In genomic region chr11:34302046-34302921, GRCh38 we compare ENCODE assay signal across 8 cellular contexts. TPM values are rescaled to one million over a fixed set of nuclear protein-coding genes. Genes with fewer than 3 reads are reported as not detected.
A peak's percentile ranks its signal among the peaks of the same experiment; 100 is the strongest.
DNase-seq lines count a peak whose midpoint lies in the region; ATAC-seq and TF ChIP-seq lines count a peak whose summit lies in the region.

No MANE protein-coding gene starts in this region.

- H3K9me3 ChIP-seq in T-helper 17 cell (ENCODE audit: control insufficient read depth, low read length, poor library complexity, severe bottlenecking) = no peaks in the 10 kb centered on the region
- no peaks in the 10 kb centered on the region for H3K9me3 ChIP-seq in OCI-LY7 (ENCODE audit: low read length)
- no peaks in the 10 kb centered on the region for H3K9me3 ChIP-seq in body of pancreas

- no peaks in the 10 kb centered on the region for H3K36me3 Mint-ChIP-seq in T-helper 17 cell (ENCODE audit: low read depth)

- CTCF ChIA-PET in OCI-LY7 (lab: Charles Lee; ENCODE audit: unreplicated experiment) = no interaction called here

- H2AFZ ChIP-seq in OCI-LY7 (ENCODE audit: low read length) = no peak overlapping the region

- 63 to 73% methylated on average over 3 to 4 of the region's 4 CpGs for WGBS in body of pancreas, 2 donors

- H3K79me2 ChIP-seq in OCI-LY7 (ENCODE audit: insufficient read depth, low read depth, low read length) = no peaks in the 10 kb centered on the region

- DNase-seq in ELR (ENCODE audit: low read depth) (peak; percentile 97), Kasumi-1 (lab: John Stamatoyannopoulos, UW) (peak; percentile 25 to 26), fibroblast of the aortic adventitia (ENCODE audit: low read depth) (peak; percentile 94), T-helper 17 cell (no peak), OCI-LY7 (ENCODE audit: low spot score) (no peak), hypothalamus (lab: John Stamatoyannopoulos, UW) (no peak), body of pancreas (no peak)

- no peak overlapping the region for H3K4me2 ChIP-seq in OCI-LY7 (ENCODE audit: low read length)

- POLR2A ChIA-PET in OCI-LY7 (lab: Charles Lee) = interaction anchor here (1.9 kb wide), 1 partner anchor 9 kb away, joined by 4 read pairs; no protein-coding TSS in a partner anchor

- TF ChIP-seq CTCF in fibroblast of the aortic adventitia (IDR thresholded peaks at IDR 0.05; ENCODE audit: insufficient read depth, low read length) (no peak), OCI-LY7 (conservative IDR thresholded peaks at IDR 0.05; ENCODE audit: low read length) (no peak), body of pancreas (IDR thresholded peaks at IDR 0.05) (no peak)

- H3K36me3 ChIP-seq in OCI-LY7 (ENCODE audit: insufficient read depth, low read length) (no peaks in the 10 kb centered on the region), body of pancreas (replicated peaks in 1 of 2; ENCODE audit: insufficient read depth in 1 of 2, low read depth in 2 of 2) (no peaks in the 10 kb centered on the region)

- intact Hi-C loops in OCI-LY7 (cut with micrococcal nuclease; ENCODE audit: unreplicated experiment) (no loop called here), body of pancreas (cut with DNase I) (no loop called here)

- H3K4me3 ChIP-seq in fibroblast of the aortic adventitia (ENCODE audit: low read depth, low read length) (no peak overlapping the region), OCI-LY7 (ENCODE audit: low read depth, low read length, poor library complexity, severe bottlenecking) (no peak overlapping the region), body of pancreas (no peak overlapping the region)

- no peaks in the 10 kb centered on the region for H4K20me1 ChIP-seq in OCI-LY7 (ENCODE audit: insufficient read depth, low read length)

- no TSS peak for BruUV-seq in OCI-LY7 (replicated peaks; lab: Mats Ljungman, UMichigan)

- H3K27ac Mint-ChIP-seq in T-helper 17 cell = no peak overlapping the region

- H3K4me1 ChIP-seq in OCI-LY7 (ENCODE audit: insufficient read depth, low read length, poor library complexity, severe bottlenecking) (no peaks in the 10 kb centered on the region), body of pancreas (no peaks in the 10 kb centered on the region)

- H3K27me3 ChIP-seq in body of pancreas = no peaks in the 10 kb centered on the region

- TF ChIP-seq POLR2A in body of pancreas (IDR thresholded peaks at IDR 0.05) = no peak

- ATAC-seq in GM21737 (IDR thresholded peaks at IDR 0.05; ENCODE audit: unreplicated experiment) = peak; percentile 76
- no peak for ATAC-seq in T-helper 17 cell
- ATAC-seq in body of pancreas = no peak

- peaks cover 9% of the 10 kb centered on the region for H3K27me3 Mint-ChIP-seq in T-helper 17 cell

- H3K4me3 Mint-ChIP-seq in T-helper 17 cell = no peak overlapping the region

- H3K27ac ChIP-seq in OCI-LY7 (ENCODE audit: low read depth, low read length, poor library complexity, severe bottlenecking) (no peak overlapping the region), body of pancreas (no peak overlapping the region)

- peaks cover under 1% of the 10 kb centered on the region for H3K4me1 Mint-ChIP-seq in T-helper 17 cell

- H3K9me2 ChIP-seq in OCI-LY7 (ENCODE audit: insufficient read depth, low read length) = no peaks in the 10 kb centered on the region

RNA-seq across cellular contexts. Expression of gene ABTB2, which starts 55.5 kb away (rescaled TPM):
- total RNA-seq in fibroblast of the aortic adventitia (ENCODE audit: low replicate concordance) (0.82 and 1.7 TPM in 2 replicates), T-helper 17 cell (under 1 TPM; 0.55 to 0.81 TPM), OCI-LY7 (2022) (0.06 and 0.07 TPM in 2 replicates), body of pancreas (1 to 10 TPM; 2.1 to 4.3 TPM)
- 0.09 and 0.36 TPM in 2 replicates for total RNA-seq in OCI-LY7 (2014; rRNA removed; shearing (Covaris generic))

Comparison
In these comparisons a context has a peak if more than half of its experiments do, and no peak if none do; other contexts are left out.
1. DNase-seq: peak in ELR (single experiment), Kasumi-1 (2 of 2) and fibroblast of the aortic adventitia (single experiment); none in T-helper 17 cell (0 of 3), OCI-LY7 (single experiment), hypothalamus (0 of 51) and body of pancreas (0 of 4).